Comparison of ENCODE assay signal across 20 cellular contexts in genomic region chr13:110298221-110298565, GRCh38. TPM values are rescaled to one million over a fixed set of nuclear protein-coding genes. Genes with fewer than 3 reads are reported as not detected.
DNase-seq lines count a peak whose midpoint lies in the region; ATAC-seq, FAIRE-seq and TF ChIP-seq lines count a peak whose summit lies in the region.
"Had no signal": no experiment of that assay in that cellular context is flagged by ENCODE, and none has a peak within 500 bp of the region (broad histone marks: within the 10 kb centered on the region; RNA-seq: fewer than 3 reads in every experiment).

No MANE protein-coding gene starts in this region.

- H3K4me2 ChIP-seq in trophoblast cell (ENCODE audit: low read length), result no peak overlapping the region
- H3K4me2 ChIP-seq: A549 had no signal

- no peak for ATAC-seq in Right ventricle myocardium superior (ENCODE audit: poor library complexity)
- ATAC-seq in upper lobe of right lung, result no peak
- ATAC-seq: A549, natural killer cell, PC-3 had no signal

- no peak overlapping the region for H4K91ac ChIP-seq in trophoblast cell (ENCODE audit: low read depth, low read length)

- H3K18ac ChIP-seq in trophoblast cell (ENCODE audit: low read length), result no peak overlapping the region

- H4K8ac ChIP-seq in trophoblast cell (ENCODE audit: low read depth, low read length), result no peak overlapping the region

- H3K27me3 ChIP-seq in left ventricle myocardium inferior (ENCODE audit: low read depth), result no peaks in the 10 kb centered on the region
- H3K27me3 ChIP-seq in trophoblast cell (ENCODE audit: insufficient read depth, low read length), result no peaks in the 10 kb centered on the region
- no peaks in the 10 kb centered on the region for H3K27me3 ChIP-seq in upper lobe of right lung

- no peaks in the 10 kb centered on the region for H3K36me3 ChIP-seq in left ventricle myocardium inferior
- peaks cover 11 to 21% of the 10 kb centered on the region in 2 experiments for H3K36me3 ChIP-seq in trophoblast cell (ENCODE audit: control insufficient read depth in 1 of 2, insufficient read depth in 2 of 2, low read length in 2 of 2)
- H3K36me3 ChIP-seq in upper lobe of right lung, result no peaks in the 10 kb centered on the region

- no peak overlapping the region for H3K4me3 Mint-ChIP-seq in T-helper 2 cell treated with Interferon-gamma antibody and Interleukin-4, amounts not matched to agents 5 μg/mL and 100 μg/mL, for 36 hours
- H3K4me3 Mint-ChIP-seq: activated naive CD4-positive, alpha-beta T cell treated with anti-CD3 and anti-CD28 coated beads for 36 hours; brain; CD4-positive, alpha-beta T cell; natural killer cell had no signal

- peak overlapping the region; percentile 97 for H3K27ac ChIP-seq in left ventricle myocardium inferior (replicated peaks)
- H3K27ac ChIP-seq in trophoblast cell (ENCODE audit: low read depth, low read length), result no peak overlapping the region
- H3K27ac ChIP-seq in upper lobe of right lung, result peak overlapping the region; percentile 45
- H3K27ac ChIP-seq: A549, HL-60, SK-N-MC had no signal

- no peak for TF ChIP-seq CTCF in left ventricle myocardium inferior (IDR thresholded peaks at IDR 0.05; ENCODE audit: borderline replicate concordance)
- no peak for TF ChIP-seq CTCF in fibroblast of villous mesenchyme (IDR thresholded peaks at IDR 0.05; ENCODE audit: insufficient read depth, low read depth, low read length)
- TF ChIP-seq CTCF in upper lobe of right lung (IDR thresholded peaks at IDR 0.05), result no peak

- DNase-seq in left ventricle myocardium inferior (no peak), Right ventricle myocardium superior (no peak), fibroblast of villous mesenchyme (ENCODE audit: low read depth) (peak; percentile 85), trophoblast cell (peak in 1 of 2 donors; percentile 36), upper lobe of right lung (no peak), ACHN (no peak), urothelium cell line (ENCODE audit: low spot score) (no peak)
- DNase-seq in T-helper 2 cell treated with Interferon-gamma antibody and Interleukin-4, amounts not matched to agents 5 μg/mL and 100 μg/mL, for 36 hours (ENCODE audit: low spot score), result no peak
- DNase-seq: activated CD4-positive, alpha-beta T cell treated with anti-CD3 and anti-CD28 coated beads for 4 hours; CD4-positive, alpha-beta T cell; KBM-7; natural killer cell; NCI-H2029 treated with DMSO at 0.1 percent for 48 hours; NCI-H526; PC-3 had no signal

- no peak overlapping the region for H3K14ac ChIP-seq in trophoblast cell (ENCODE audit: low read length)

- H3K27me3 Mint-ChIP-seq in T-helper 2 cell treated with Interferon-gamma antibody and Interleukin-4, amounts not matched to agents 5 μg/mL and 100 μg/mL, for 36 hours (ENCODE audit: low read depth), result peaks cover 63% of the 10 kb centered on the region

- peak overlapping the region; percentile 53 for H3K4me3 ChIP-seq in left ventricle myocardium inferior
- peak overlapping the region; percentile 33 for H3K4me3 ChIP-seq in fibroblast of villous mesenchyme (ENCODE audit: low read depth, low read length)
- H3K4me3 ChIP-seq in trophoblast cell (ENCODE audit: low read depth, low read length), result no peak overlapping the region
- H3K4me3 ChIP-seq in upper lobe of right lung, result peak overlapping the region; percentile 27
- H3K4me3 ChIP-seq: A549, SK-N-MC had no signal

- H2AK5ac ChIP-seq in trophoblast cell (ENCODE audit: low read length), result no peak overlapping the region

- no peaks in the 10 kb centered on the region for H3K36me3 Mint-ChIP-seq in T-helper 2 cell treated with Interferon-gamma antibody and Interleukin-4, amounts not matched to agents 5 μg/mL and 100 μg/mL, for 36 hours (ENCODE audit: low read depth)
- H3K36me3 Mint-ChIP-seq: brain, natural killer cell had no signal

- FAIRE-seq in urothelium cell line (lab: Jason Lieb, UNC), result no peak
- FAIRE-seq: A549 had no signal

- H4K12ac ChIP-seq in trophoblast cell (ENCODE audit: low read depth, low read length), result no peak overlapping the region

- H3K4ac ChIP-seq in trophoblast cell (ENCODE audit: low read depth, low read length), result peak overlapping the region; percentile 53

- intact Hi-C loops in left ventricle myocardium inferior (cut with micrococcal nuclease) (no loop called here), Right ventricle myocardium superior (cut with DNase I) (no loop called here), upper lobe of right lung (cut with DNase I) (no loop called here)

- H3K4me1 ChIP-seq in left ventricle myocardium inferior, result peaks cover 100% of the 10 kb centered on the region
- peaks cover 10 to 19% of the 10 kb centered on the region in 2 experiments for H3K4me1 ChIP-seq in trophoblast cell (ENCODE audit: control insufficient read depth in 1 of 2, insufficient read depth in 2 of 2, low read length in 2 of 2)
- H3K4me1 ChIP-seq in upper lobe of right lung, result peaks cover 60% of the 10 kb centered on the region

- H3K23ac ChIP-seq in trophoblast cell (ENCODE audit: low read length), result no peak overlapping the region

- H3K9me3 Mint-ChIP-seq in T-helper 2 cell treated with Interferon-gamma antibody and Interleukin-4, amounts not matched to agents 5 μg/mL and 100 μg/mL, for 36 hours, result no peaks in the 10 kb centered on the region
- H3K9me3 Mint-ChIP-seq: activated naive CD4-positive, alpha-beta T cell treated with anti-CD3 and anti-CD28 coated beads for 36 hours; brain; CD4-positive, alpha-beta T cell; natural killer cell had no signal

- H2BK120ac ChIP-seq in trophoblast cell (ENCODE audit: insufficient read depth, low read length, poor library complexity), result no peak overlapping the region

- H3K79me1 ChIP-seq in trophoblast cell (ENCODE audit: low read length), result peaks cover 4% of the 10 kb centered on the region

- no peak overlapping the region for H3K9ac ChIP-seq in trophoblast cell (ENCODE audit: low read length)

- H2BK12ac ChIP-seq in trophoblast cell (ENCODE audit: low read length), result no peak overlapping the region

- peaks cover 3% of the 10 kb centered on the region for H3K79me2 ChIP-seq in trophoblast cell (ENCODE audit: control insufficient read depth, insufficient read depth, low read length, poor library complexity)

- no peak overlapping the region for H2BK5ac ChIP-seq in trophoblast cell (ENCODE audit: low read depth, low read length, poor library complexity)

- WGBS in trophoblast cell (ENCODE audit: extremely low coverage, insufficient coverage, insufficient read length), result no CpG with 5 or more reads among the region's 9 CpGs

- in situ Hi-C loops in ACHN (cut with HindIII; ENCODE audit: low pct_ligation_motif_present, low pct_unique_long_range_greater_than_20kb, low sequenced_read_pairs), result no loop called here

- H3K9me3 ChIP-seq in left ventricle myocardium inferior (replicated peaks) (no peaks in the 10 kb centered on the region), trophoblast cell (ENCODE audit: insufficient read depth, low read depth, low read length) (no peaks in the 10 kb centered on the region), upper lobe of right lung (no peaks in the 10 kb centered on the region)
- H3K9me3 ChIP-seq: A549 had no signal

- no peak overlapping the region for H3K27ac Mint-ChIP-seq in T-helper 2 cell treated with Interferon-gamma antibody and Interleukin-4, amounts not matched to agents 5 μg/mL and 100 μg/mL, for 36 hours
- H3K27ac Mint-ChIP-seq: activated naive CD4-positive, alpha-beta T cell treated with anti-CD3 and anti-CD28 coated beads for 36 hours; brain; CD4-positive, alpha-beta T cell; natural killer cell had no signal

- H3K4me1 Mint-ChIP-seq in T-helper 2 cell treated with Interferon-gamma antibody and Interleukin-4, amounts not matched to agents 5 μg/mL and 100 μg/mL, for 36 hours (ENCODE audit: low read depth), result peaks cover 6% of the 10 kb centered on the region
- H3K4me1 Mint-ChIP-seq: natural killer cell had no signal

- H2AFZ ChIP-seq in trophoblast cell (ENCODE audit: insufficient read depth, low read length, poor library complexity), result no peak overlapping the region

RNA-seq across cellular contexts. Expression of gene COL4A1, which starts 8.8 kb away (rescaled TPM):
- total RNA-seq in left ventricle myocardium inferior (120 TPM), Right ventricle myocardium superior (107 TPM), fibroblast of villous mesenchyme (1,391 and 1,673 TPM in 2 replicates), upper lobe of right lung (242 TPM)
- polyA plus RNA-seq in trophoblast cell (2013), result 445 and 497 TPM in 2 replicates
- total RNA-seq: natural killer cell had no signal

RNA-seq across cellular contexts. Expression of gene COL4A2, which starts 8.9 kb away (rescaled TPM):
- total RNA-seq in left ventricle myocardium inferior, result 117 TPM
- 91.2 TPM for total RNA-seq in Right ventricle myocardium superior
- 756 and 1,116 TPM in 2 replicates for total RNA-seq in fibroblast of villous mesenchyme
- polyA plus RNA-seq in trophoblast cell (2013), result 769 and 825 TPM in 2 replicates
- 273 TPM for total RNA-seq in upper lobe of right lung
- total RNA-seq: activated naive CD4-positive, alpha-beta T cell treated with anti-CD3 and anti-CD28 coated beads for 36 hours; CD4-positive, alpha-beta T cell; natural killer cell had no signal
